In the genomic region with DNA sequence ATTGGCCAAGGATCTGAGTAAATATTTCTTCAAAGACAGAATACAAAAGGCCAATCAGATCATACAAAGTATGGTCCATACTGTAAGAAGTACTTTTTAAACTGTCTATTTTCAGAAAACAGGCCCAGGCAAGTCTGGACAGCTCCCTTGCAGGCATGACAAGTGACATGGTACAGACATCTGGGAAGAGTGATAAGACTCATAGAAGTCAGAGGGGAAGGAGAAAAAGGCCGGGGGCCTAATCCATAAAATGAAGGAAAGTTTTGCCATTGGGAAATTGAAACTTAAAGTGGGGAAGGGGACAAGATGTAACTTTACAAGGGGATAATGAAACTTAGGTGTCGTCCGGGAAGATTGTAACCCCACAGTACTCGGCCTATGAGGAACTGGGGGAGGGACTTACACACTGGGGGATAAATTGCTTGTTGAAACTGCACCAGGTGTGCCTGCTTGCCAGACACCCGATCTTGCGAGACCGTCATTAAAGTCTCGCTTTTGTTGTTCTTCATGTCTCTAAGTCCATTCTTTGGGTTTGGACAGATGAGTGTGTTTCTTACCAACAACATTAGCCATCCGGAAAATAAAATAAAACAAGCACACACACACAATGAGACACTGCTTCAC, we compare ENCODE assay signal across 18 cellular contexts.
DNase-seq lines count a peak whose midpoint lies in the region; ATAC-seq and TF ChIP-seq lines count a peak whose summit lies in the region.
"Had no signal": no experiment of that assay in that cellular context is flagged by ENCODE, and none has a peak within 500 bp of the region (broad histone marks: within the 10 kb centered on the region; RNA-seq: fewer than 3 reads in every experiment).

No MANE protein-coding gene starts in this region.

- no peaks in the 10 kb centered on the region for H4K20me1 ChIP-seq in hepatocyte (ENCODE audit: insufficient read depth, poor library complexity, severe bottlenecking)

- H3K9me2 ChIP-seq in hepatocyte (replicated peaks; ENCODE audit: insufficient read depth): no peaks in the 10 kb centered on the region

- no peaks in the 10 kb centered on the region for H3K27me3 ChIP-seq in BE2C
- H3K27me3 ChIP-seq in SJCRH30: no peaks in the 10 kb centered on the region
- H3K27me3 ChIP-seq in hepatocyte: no peaks in the 10 kb centered on the region

- H3K4me2 ChIP-seq in hepatocyte: no peak overlapping the region

- H3K36me3 ChIP-seq in BE2C (no peaks in the 10 kb centered on the region; the same call in 1 of the 2 replicates), SJCRH30 (no peaks in the 10 kb centered on the region), hepatocyte (replicated peaks; ENCODE audit: insufficient read depth, low read depth) (no peaks in the 10 kb centered on the region)
- H3K36me3 ChIP-seq: lower lobe of right lung had no signal

- no peak for TF ChIP-seq POLR2A in GM18505 (IDR thresholded peaks at IDR 0.05; ENCODE audit: borderline replicate concordance, extremely low read depth, insufficient read depth, insufficient read length)

- peak overlapping the region; percentile 48 for H3K4me3 ChIP-seq in BE2C (ENCODE audit: low read depth, low read length)
- H3K4me3 ChIP-seq in SJCRH30: no peak overlapping the region
- H3K4me3 ChIP-seq in hepatocyte: no peak overlapping the region
- H3K4me3 ChIP-seq: lower lobe of right lung had no signal

- no peak overlapping the region for H3K4me3 Mint-ChIP-seq in HFFc6
- H3K4me3 Mint-ChIP-seq: activated naive CD8-positive, alpha-beta T cell; activated T-cell treated with anti-CD3 and anti-CD28 coated beads, Interleukin-2, amount 50 U/mL, for 24 hours; neural crest cell had no signal

- H3K27me3 Mint-ChIP-seq in HFFc6 (ENCODE audit: insufficient read depth): no peaks in the 10 kb centered on the region
- H3K27me3 Mint-ChIP-seq: activated naive CD8-positive, alpha-beta T cell; activated T-cell treated with anti-CD3 and anti-CD28 coated beads, Interleukin-2, amount 50 U/mL, for 24 hours had no signal

- DNase-seq in BE2C (peak; percentile 75), HFFc6 (no peak), SJCRH30 (peak; percentile 19 to 58), hepatocyte (ENCODE audit: low spot score) (peak; percentile 13), kidney tubule cell (ENCODE audit: low spot score) (no peak)
- DNase-seq in activated CD8-positive, alpha-beta memory T cell treated with anti-CD3 and anti-CD28 coated beads, Interleukin-2, amount 50 U/mL, for 4 hours: no peak
- DNase-seq: activated CD4-positive, alpha-beta T cell treated with anti-CD3 and anti-CD28 coated beads, Interleukin-2, amount 50 U/mL, for 4 hours; activated T-cell treated with anti-CD3 and anti-CD28 coated beads, Interleukin-2, amount 50 U/mL, for 24 hours; Calu3; caudate nucleus; effector CD8-positive, alpha-beta T cell; lower lobe of right lung; NCI-H2029 treated with DMSO at 0.1 percent for 48 hours; substantia nigra had no signal

- H3K4me1 Mint-ChIP-seq in HFFc6 (ENCODE audit: low read depth): peaks cover 32% of the 10 kb centered on the region
- H3K4me1 Mint-ChIP-seq: neural crest cell had no signal

- no peak for ATAC-seq in GM19328 (IDR thresholded peaks at IDR 0.05; ENCODE audit: unreplicated experiment)
- no peak for ATAC-seq in GM18505 (IDR thresholded peaks at IDR 0.05; ENCODE audit: unreplicated experiment)
- ATAC-seq: lower lobe of right lung had no signal

- H3K79me2 ChIP-seq in hepatocyte: no peaks in the 10 kb centered on the region

- H3K27ac ChIP-seq in SJCRH30 (peak overlapping the region; percentile 22; the same call in 1 of the 2 replicates), hepatocyte (peak overlapping the region; percentile 18)
- H3K27ac ChIP-seq: lower lobe of right lung had no signal

- H3K9me3 ChIP-seq in BE2C (no peaks in the 10 kb centered on the region), SJCRH30 (replicated peaks) (peaks cover 13% of the 10 kb centered on the region), hepatocyte (ENCODE audit: low read depth) (no peaks in the 10 kb centered on the region)
- H3K9me3 ChIP-seq: lower lobe of right lung had no signal

- peaks cover 34% of the 10 kb centered on the region for H3K4me1 ChIP-seq in BE2C
- peaks cover 23% of the 10 kb centered on the region for H3K4me1 ChIP-seq in SJCRH30
- peaks cover 9% of the 10 kb centered on the region for H3K4me1 ChIP-seq in hepatocyte (ENCODE audit: insufficient read depth)

- peak overlapping the region; percentile 55; the same call in 1 of the 2 replicates for H3K27ac Mint-ChIP-seq in HFFc6
- H3K27ac Mint-ChIP-seq: activated naive CD8-positive, alpha-beta T cell; activated T-cell treated with anti-CD3 and anti-CD28 coated beads, Interleukin-2, amount 50 U/mL, for 24 hours had no signal

- peaks cover 15% of the 10 kb centered on the region for H3K36me3 Mint-ChIP-seq in HFFc6 (ENCODE audit: low read depth)
- H3K36me3 Mint-ChIP-seq: activated naive CD8-positive, alpha-beta T cell had no signal

- WGBS in hepatocyte (ENCODE audit: low lambda C conversion rate, missing lambda C conversion rate): 50% methylated on average over 9 of the region's 9 CpGs

- no peak overlapping the region for H2AFZ ChIP-seq in hepatocyte

- TF ChIP-seq CTCF in BE2C (IDR thresholded peaks at IDR 0.05; ENCODE audit: low read depth, low read length) (no peak), HFFc6 (IDR thresholded peaks at IDR 0.05) (no peak), hepatocyte (IDR thresholded peaks at IDR 0.05; ENCODE audit: poor library complexity) (no peak)

- H3K9me3 Mint-ChIP-seq in HFFc6: peaks cover 14% of the 10 kb centered on the region

Comparison
In these comparisons a context has a peak if more than half of its experiments do, and no peak if none do; other contexts are left out.
1. DNase-seq: peak in BE2C (single experiment), SJCRH30 (2 of 2) and hepatocyte (single experiment); none in HFFc6 (single experiment), kidney tubule cell (single experiment) and activated CD8-positive, alpha-beta memory T cell treated with anti-CD3 and anti-CD28 coated beads, Interleukin-2, amount 50 U/mL, for 4 hours (single experiment).